8 cellular contexts compared by ENCODE assay signal in the genomic region with DNA sequence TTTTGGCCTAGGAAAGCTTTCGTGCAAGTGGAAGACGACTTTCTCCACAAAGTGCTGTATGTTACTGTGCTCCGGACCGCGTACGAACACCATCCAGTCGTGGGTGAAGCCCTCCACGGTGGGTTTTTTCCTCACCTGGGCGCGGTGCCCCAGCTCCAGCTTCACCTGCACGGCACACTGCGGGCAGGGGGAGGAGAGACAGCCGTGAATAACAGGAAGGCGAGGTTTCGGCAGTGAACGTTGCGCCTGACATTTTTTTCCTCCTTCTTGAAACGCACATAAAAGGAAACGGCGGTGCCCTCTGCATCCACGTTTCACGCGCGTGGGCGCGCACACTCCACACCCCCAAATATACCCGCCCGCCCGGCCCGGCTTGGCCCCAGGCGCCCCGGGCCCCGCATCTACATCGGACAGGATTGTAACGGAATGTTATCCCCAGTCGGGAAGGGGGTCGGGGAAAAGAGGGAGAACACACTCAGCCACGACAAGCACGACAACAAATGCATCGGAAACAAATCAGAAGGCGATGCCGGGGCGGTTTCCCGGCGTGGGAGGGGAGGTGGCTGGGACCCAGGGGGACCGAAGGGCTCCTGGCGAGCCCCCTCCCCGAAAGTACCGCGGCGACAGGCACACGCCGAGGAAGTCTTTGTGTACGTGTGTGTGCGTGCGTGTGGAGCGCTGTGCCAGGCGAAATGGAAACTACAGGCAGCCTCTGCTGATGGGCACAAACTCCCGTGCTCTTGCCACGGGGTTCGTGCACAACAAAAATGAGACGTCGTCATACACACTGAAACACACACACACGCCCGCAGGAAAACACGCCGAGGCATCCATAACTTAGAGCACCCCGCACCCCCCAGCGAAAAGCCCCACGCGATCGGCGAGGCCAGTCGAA. TPM values are rescaled to one million over a fixed set of nuclear protein-coding genes. Genes with fewer than 3 reads are reported as not detected.
DNase-seq lines count a peak whose midpoint lies in the region; ATAC-seq and TF ChIP-seq lines count a peak whose summit lies in the region.

No MANE protein-coding gene starts in this region.

- H3K36me3 ChIP-seq in BJ (ENCODE audit: control insufficient read depth, insufficient read depth, low read length) (peaks cover 2% of the 10 kb centered on the region; the same call in 1 of the 2 replicates), mesendoderm (ENCODE audit: control insufficient read depth, insufficient read depth, low read length) (no peaks in the 10 kb centered on the region)

- H3K9ac ChIP-seq in mesendoderm (ENCODE audit: low read length), result peak overlapping the region; percentile 66

- no peaks in the 10 kb centered on the region for H3K9me3 Mint-ChIP-seq in activated CD8-positive, alpha-beta T cell treated with anti-CD3 and anti-CD28 coated beads for 36 hours

- no peaks in the 10 kb centered on the region for H3K79me1 ChIP-seq in mesendoderm (ENCODE audit: low read length)

- H3K4me1 Mint-ChIP-seq in activated CD8-positive, alpha-beta T cell treated with anti-CD3 and anti-CD28 coated beads for 36 hours (ENCODE audit: low read depth), result peaks cover 49% of the 10 kb centered on the region

- no CpG with 5 or more reads among the region's 74 CpGs for WGBS in mesendoderm (ENCODE audit: extremely low coverage, insufficient coverage, low lambda C conversion rate)

- DNase-seq in BJ (ENCODE audit: low read depth) (no peak), mesendoderm (peak; percentile 16)
- no peak for DNase-seq in Jurkat, Clone E6-1 (ENCODE audit: low read depth, low spot score)
- DNase-seq in activated CD8-positive, alpha-beta T cell treated with anti-CD3 and anti-CD28 coated beads for 36 hours, result peak; percentile 74
- DNase-seq in effector CD8-positive, alpha-beta T cell (lab: John Stamatoyannopoulos, UW), result peak; percentile 46
- peak; percentile 14 for DNase-seq in stimulated activated CD8-positive, alpha-beta memory T cell treated with anti-CD3 and anti-CD28 coated beads, Interleukin-15, amount 100 ng/mL, for 24 hours (ENCODE audit: low read depth)

- no peak for TF ChIP-seq CTCF in BJ (IDR thresholded peaks at IDR 0.05; ENCODE audit: insufficient read depth, low read depth, low read length)
- TF ChIP-seq CTCF in activated CD8-positive, alpha-beta T cell treated with anti-CD3 and anti-CD28 coated beads for 36 hours (IDR thresholded peaks at IDR 0.05), result no peak

- POLR2A ChIA-PET in BJ (lab: Charles Lee), result no interaction called here
- POLR2A ChIA-PET in activated CD8-positive, alpha-beta T cell treated with anti-CD3 and anti-CD28 coated beads for 36 hours (lab: Charles Lee), result interaction anchor here (0.8 to 2.2 kb wide), 11 partner anchors 10 to 411 kb away, joined by 3 to 19 read pairs (median 5); a partner anchor contains a TSS

- no peaks in the 10 kb centered on the region for H3K79me2 ChIP-seq in mesendoderm (ENCODE audit: control insufficient read depth, insufficient read depth, low read length)

- H3K27me3 ChIP-seq in BJ (ENCODE audit: control insufficient read depth, insufficient read depth, low read length), result no peaks in the 10 kb centered on the region
- peaks cover 18% of the 10 kb centered on the region for H3K27me3 ChIP-seq in mesendoderm (ENCODE audit: insufficient read depth, low read length, poor library complexity)

- no peak overlapping the region for H3K27ac ChIP-seq in mesendoderm (ENCODE audit: low read depth, low read length)

- H3K27me3 Mint-ChIP-seq in activated CD8-positive, alpha-beta T cell treated with anti-CD3 and anti-CD28 coated beads for 36 hours, result no peaks in the 10 kb centered on the region

- H3K4me3 ChIP-seq in BJ (ENCODE audit: low read depth, low read length) (peak overlapping the region; percentile 77), mesendoderm (ENCODE audit: low read length) (peak overlapping the region; percentile 65)
- peak overlapping the region; percentile 81 for H3K4me3 ChIP-seq in Jurkat, Clone E6-1 (ENCODE audit: low read length)

- H3K27ac Mint-ChIP-seq in activated CD8-positive, alpha-beta T cell treated with anti-CD3 and anti-CD28 coated beads for 36 hours, result peak overlapping the region; percentile 99

- peaks cover 28% of the 10 kb centered on the region for H3K36me3 Mint-ChIP-seq in activated CD8-positive, alpha-beta T cell treated with anti-CD3 and anti-CD28 coated beads for 36 hours (ENCODE audit: low read depth)

- H2BK15ac ChIP-seq in mesendoderm (replicated peaks; ENCODE audit: low read depth), result no peak overlapping the region

- ATAC-seq in activated CD8-positive, alpha-beta T cell treated with anti-CD3 and anti-CD28 coated beads for 36 hours, result no peak
- ATAC-seq in HG02759 (IDR thresholded peaks at IDR 0.05; ENCODE audit: unreplicated experiment) (no peak), HG03097 (IDR thresholded peaks at IDR 0.05; ENCODE audit: low FRiP score, unreplicated experiment) (no peak)

- H3K23ac ChIP-seq in mesendoderm (ENCODE audit: low read length), result peak overlapping the region; percentile 59

- no peak overlapping the region for H4K5ac ChIP-seq in mesendoderm (ENCODE audit: low read length)

- H3K56ac ChIP-seq in mesendoderm (ENCODE audit: low read length), result peak overlapping the region; percentile 83

- H2AK5ac ChIP-seq in mesendoderm (ENCODE audit: low read length), result no peak overlapping the region

- H2BK120ac ChIP-seq in mesendoderm (ENCODE audit: low read depth, low read length), result no peak overlapping the region

- no peak overlapping the region for H3K18ac ChIP-seq in mesendoderm (ENCODE audit: low read length)

- peak overlapping the region; percentile 99 for H3K4me2 ChIP-seq in mesendoderm (ENCODE audit: low read length)

- H2BK5ac ChIP-seq in mesendoderm (ENCODE audit: low read length), result no peak overlapping the region

- H3K4ac ChIP-seq in mesendoderm (ENCODE audit: low read depth, low read length), result no peak overlapping the region

- no peak overlapping the region for H4K8ac ChIP-seq in mesendoderm (ENCODE audit: low read depth, low read length)

- peaks cover 3% of the 10 kb centered on the region for H3K4me1 ChIP-seq in mesendoderm (ENCODE audit: control insufficient read depth, low read depth, low read length)

- peak overlapping the region; percentile 97 for H3K4me3 Mint-ChIP-seq in activated CD8-positive, alpha-beta T cell treated with anti-CD3 and anti-CD28 coated beads for 36 hours

- CTCF ChIA-PET in BJ (lab: Yijun Ruan, JAX), result interaction anchor here (0.6 to 7.4 kb wide), 5 partner anchors 9 to 425 kb away, joined by 3 to 103 read pairs (median 3); no protein-coding TSS in a partner anchor
- CTCF ChIA-PET in activated CD8-positive, alpha-beta T cell treated with anti-CD3 and anti-CD28 coated beads for 36 hours (lab: Charles Lee), result interaction anchor here (0.8 to 2.7 kb wide), 3 partner anchors 11 to 66 kb away, joined by 3 to 11 read pairs (median 3); no protein-coding TSS in a partner anchor

- intact Hi-C loops in activated CD8-positive, alpha-beta T cell treated with anti-CD3 and anti-CD28 coated beads for 36 hours (cut with micrococcal nuclease), result loop anchor here (5.0 kb wide), 3 partner anchors 61 to 694 kb away; a partner anchor contains a TSS

RNA-seq across cellular contexts. Expression of a gene that starts 1.4 kb away (rescaled TPM):
- 13.8 and 32.1 TPM in 2 replicates for polyA plus RNA-seq in BJ (2011; rRNA removed)
- polyA minus RNA-seq in BJ (2011; rRNA and poly(A)+ RNA removed), result 10.1 and 11.2 TPM in 2 replicates
- polyA plus RNA-seq in Jurkat, Clone E6-1 (2012; ENCODE audit: insufficient read depth, insufficient read length), result 20.1 TPM
- total RNA-seq in activated CD8-positive, alpha-beta T cell treated with anti-CD3 and anti-CD28 coated beads for 36 hours, result 10 to 100 TPM; 59.1 to 60.8 TPM
- 1.8 TPM for polyA plus RNA-seq in mesendoderm (2013, experiment 1 of 2)
- 2.0 TPM for polyA plus RNA-seq in mesendoderm (2013, experiment 2 of 2)

Comparison
In these comparisons a context has a peak if more than half of its experiments do, and no peak if none do; other contexts are left out.
1. DNase-seq: peak in activated CD8-positive, alpha-beta T cell treated with anti-CD3 and anti-CD28 coated beads for 36 hours (single experiment), effector CD8-positive, alpha-beta T cell (single experiment), mesendoderm (single experiment) and stimulated activated CD8-positive, alpha-beta memory T cell treated with anti-CD3 and anti-CD28 coated beads, Interleukin-15, amount 100 ng/mL, for 24 hours (single experiment); none in BJ (single experiment) and Jurkat, Clone E6-1 (single experiment).
2. Peak in every context shown above with its lines, with median percentiles within 50 percentile points of each other: H3K4me3 ChIP-seq.